ENCODE assay signal across 1 cellular context in genomic region chrX:48511561-48511960, GRCh38.
TF ChIP-seq lines count a peak whose summit lies in the region.

No MANE protein-coding gene starts in this region.

TF ChIP-seq in GM23338, 12 proteins besides CTCF, POLR2A, EP300 and RAD21 (continued from another document):
- TF ChIP-seq, protein P1, sequence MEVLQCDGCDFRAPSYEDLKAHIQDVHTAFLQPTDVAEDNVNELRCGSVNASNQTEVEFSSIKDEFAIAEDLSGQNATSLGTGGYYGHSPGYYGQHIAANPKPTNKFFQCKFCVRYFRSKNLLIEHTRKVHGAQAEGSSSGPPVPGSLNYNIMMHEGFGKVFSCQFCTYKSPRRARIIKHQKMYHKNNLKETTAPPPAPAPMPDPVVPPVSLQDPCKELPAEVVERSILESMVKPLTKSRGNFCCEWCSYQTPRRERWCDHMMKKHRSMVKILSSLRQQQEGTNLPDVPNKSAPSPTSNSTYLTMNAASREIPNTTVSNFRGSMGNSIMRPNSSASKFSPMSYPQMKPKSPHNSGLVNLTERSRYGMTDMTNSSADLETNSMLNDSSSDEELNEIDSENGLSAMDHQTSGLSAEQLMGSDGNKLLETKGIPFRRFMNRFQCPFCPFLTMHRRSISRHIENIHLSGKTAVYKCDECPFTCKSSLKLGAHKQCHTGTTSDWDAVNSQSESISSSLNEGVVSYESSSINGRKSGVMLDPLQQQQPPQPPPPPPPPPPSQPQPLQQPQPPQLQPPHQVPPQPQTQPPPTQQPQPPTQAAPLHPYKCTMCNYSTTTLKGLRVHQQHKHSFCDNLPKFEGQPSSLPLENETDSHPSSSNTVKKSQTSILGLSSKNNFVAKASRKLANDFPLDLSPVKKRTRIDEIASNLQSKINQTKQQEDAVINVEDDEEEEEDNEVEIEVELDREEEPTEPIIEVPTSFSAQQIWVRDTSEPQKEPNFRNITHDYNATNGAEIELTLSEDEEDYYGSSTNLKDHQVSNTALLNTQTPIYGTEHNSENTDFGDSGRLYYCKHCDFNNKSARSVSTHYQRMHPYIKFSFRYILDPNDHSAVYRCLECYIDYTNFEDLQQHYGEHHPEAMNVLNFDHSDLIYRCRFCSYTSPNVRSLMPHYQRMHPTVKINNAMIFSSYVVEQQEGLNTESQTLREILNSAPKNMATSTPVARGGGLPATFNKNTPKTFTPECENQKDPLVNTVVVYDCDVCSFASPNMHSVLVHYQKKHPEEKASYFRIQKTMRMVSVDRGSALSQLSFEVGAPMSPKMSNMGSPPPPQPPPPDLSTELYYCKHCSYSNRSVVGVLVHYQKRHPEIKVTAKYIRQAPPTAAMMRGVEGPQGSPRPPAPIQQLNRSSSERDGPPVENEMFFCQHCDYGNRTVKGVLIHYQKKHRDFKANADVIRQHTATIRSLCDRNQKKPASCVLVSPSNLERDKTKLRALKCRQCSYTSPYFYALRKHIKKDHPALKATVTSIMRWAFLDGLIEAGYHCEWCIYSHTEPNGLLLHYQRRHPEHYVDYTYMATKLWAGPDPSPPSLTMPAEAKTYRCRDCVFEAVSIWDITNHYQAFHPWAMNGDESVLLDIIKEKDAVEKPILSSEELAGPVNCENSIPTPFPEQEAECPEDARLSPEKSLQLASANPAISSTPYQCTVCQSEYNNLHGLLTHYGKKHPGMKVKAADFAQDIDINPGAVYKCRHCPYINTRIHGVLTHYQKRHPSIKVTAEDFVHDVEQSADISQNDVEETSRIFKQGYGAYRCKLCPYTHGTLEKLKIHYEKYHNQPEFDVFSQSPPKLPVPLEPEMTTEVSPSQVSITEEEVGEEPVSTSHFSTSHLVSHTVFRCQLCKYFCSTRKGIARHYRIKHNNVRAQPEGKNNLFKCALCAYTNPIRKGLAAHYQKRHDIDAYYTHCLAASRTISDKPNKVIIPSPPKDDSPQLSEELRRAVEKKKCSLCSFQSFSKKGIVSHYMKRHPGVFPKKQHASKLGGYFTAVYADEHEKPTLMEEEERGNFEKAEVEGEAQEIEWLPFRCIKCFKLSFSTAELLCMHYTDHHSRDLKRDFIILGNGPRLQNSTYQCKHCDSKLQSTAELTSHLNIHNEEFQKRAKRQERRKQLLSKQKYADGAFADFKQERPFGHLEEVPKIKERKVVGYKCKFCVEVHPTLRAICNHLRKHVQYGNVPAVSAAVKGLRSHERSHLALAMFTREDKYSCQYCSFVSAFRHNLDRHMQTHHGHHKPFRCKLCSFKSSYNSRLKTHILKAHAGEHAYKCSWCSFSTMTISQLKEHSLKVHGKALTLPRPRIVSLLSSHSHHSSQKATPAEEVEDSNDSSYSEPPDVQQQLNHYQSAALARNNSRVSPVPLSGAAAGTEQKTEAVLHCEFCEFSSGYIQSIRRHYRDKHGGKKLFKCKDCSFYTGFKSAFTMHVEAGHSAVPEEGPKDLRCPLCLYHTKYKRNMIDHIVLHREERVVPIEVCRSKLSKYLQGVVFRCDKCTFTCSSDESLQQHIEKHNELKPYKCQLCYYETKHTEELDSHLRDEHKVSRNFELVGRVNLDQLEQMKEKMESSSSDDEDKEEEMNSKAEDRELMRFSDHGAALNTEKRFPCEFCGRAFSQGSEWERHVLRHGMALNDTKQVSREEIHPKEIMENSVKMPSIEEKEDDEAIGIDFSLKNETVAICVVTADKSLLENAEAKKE (CRISPR knock-in tag; IDR thresholded peaks at IDR 0.05), result no peak
- TF ChIP-seq JUNB (IDR thresholded peaks at IDR 0.05; ENCODE audit: unreplicated experiment), result no peak
- no peak for TF ChIP-seq CREB1 (CRISPR knock-in tag; IDR thresholded peaks at IDR 0.05; ENCODE audit: low read depth)
- no peak for TF ChIP-seq REST (IDR thresholded peaks at IDR 0.05; ENCODE audit: unreplicated experiment)
- no peak for TF ChIP-seq STAT1 (IDR thresholded peaks at IDR 0.05; ENCODE audit: unreplicated experiment)
- TF ChIP-seq ZNF331 (CRISPR knock-in tag; IDR thresholded peaks at IDR 0.05; ENCODE audit: low read depth), result no peak
- TF ChIP-seq EZH2 (IDR thresholded peaks at IDR 0.05; ENCODE audit: low read depth, unreplicated experiment), result no peak
- TF ChIP-seq POLR2AphosphoS5 (IDR thresholded peaks at IDR 0.05; ENCODE audit: low read depth), result no peak
- TF ChIP-seq EZH2phosphoT487 (IDR thresholded peaks at IDR 0.05; ENCODE audit: unreplicated experiment), result no peak
